ENCODE assay signal across 9 cellular contexts in genomic region chr16:4317471-4318170, GRCh38. TPM values are rescaled to one million over a fixed set of nuclear protein-coding genes. Genes with fewer than 3 reads are reported as not detected.
DNase-seq lines count a peak whose midpoint lies in the region; ATAC-seq and TF ChIP-seq lines count a peak whose summit lies in the region.
"Had no signal": no experiment of that assay in that cellular context is flagged by ENCODE, and none has a peak within 500 bp of the region (broad histone marks: within the 10 kb centered on the region; RNA-seq: fewer than 3 reads in every experiment).

No MANE protein-coding gene starts in this region.

- no peaks in the 10 kb centered on the region for H3K36me3 Mint-ChIP-seq in neural crest cell (ENCODE audit: low read depth)
- peaks cover 0 to 4% of the 10 kb centered on the region in 2 donors for H3K36me3 Mint-ChIP-seq in activated T-cell treated with anti-CD3 and anti-CD28 coated beads, Interleukin-2, amount 50 U/mL, for 72 hours (ENCODE audit: insufficient read depth in 2 of 2)

- no peaks in the 10 kb centered on the region for H3K9me3 Mint-ChIP-seq in neural crest cell
- H3K9me3 Mint-ChIP-seq in activated T-cell treated with anti-CD3 and anti-CD28 coated beads, Interleukin-2, amount 50 U/mL, for 72 hours = no peaks in the 10 kb centered on the region
- H3K9me3 Mint-ChIP-seq: activated CD4-positive, alpha-beta T cell treated with anti-CD3 and anti-CD28 coated beads, Interleukin-2, amount 10 ng/mL, durations not matched to agents 7 days and 5 days had no signal

- peaks cover 29% of the 10 kb centered on the region for H3F3A ChIP-seq in PC-9 (ENCODE audit: insufficient read depth, low read depth)

- H3K4me2 ChIP-seq in PC-9 = peak overlapping the region; percentile 98

- H3K4me1 ChIP-seq in BE2C (peaks cover 21% of the 10 kb centered on the region), PC-9 (replicated peaks; ENCODE audit: insufficient read depth) (peaks cover 20% of the 10 kb centered on the region)

- H3K36me3 ChIP-seq in BE2C (no peaks in the 10 kb centered on the region), PC-9 (ENCODE audit: low read depth) (no peaks in the 10 kb centered on the region)

- peaks cover 23% of the 10 kb centered on the region for H3K79me2 ChIP-seq in PC-9 (ENCODE audit: low read depth)

- H3K4me3 ChIP-seq in BE2C (ENCODE audit: low read depth, low read length) (peak overlapping the region; percentile 70), PC-9 (peak overlapping the region; percentile 78; the same call in 1 of the 2 replicates)

- POLR2A ChIA-PET in PC-9 (lab: Charles Lee; ENCODE audit: unreplicated experiment) = interaction anchor here (0.5 to 1.4 kb wide), 7 partner anchors 14 to 1293 kb away, joined by 3 to 24 read pairs (median 3); no protein-coding TSS in a partner anchor

- H3K27ac Mint-ChIP-seq in neural crest cell (ENCODE audit: unreplicated experiment) = peak overlapping the region; percentile 86
- no peak overlapping the region for H3K27ac Mint-ChIP-seq in activated T-cell treated with anti-CD3 and anti-CD28 coated beads, Interleukin-2, amount 50 U/mL, for 72 hours
- H3K27ac Mint-ChIP-seq: activated CD4-positive, alpha-beta T cell treated with anti-CD3 and anti-CD28 coated beads, Interleukin-2, amount 10 ng/mL, durations not matched to agents 7 days and 5 days had no signal

- peaks cover 34% of the 10 kb centered on the region for H4K20me1 ChIP-seq in PC-9 (ENCODE audit: insufficient read depth)

- DNase-seq in BE2C (no peak), PC-9 (peak; percentile 43 to 84), epithelial cell of prostate (ENCODE audit: low read depth, low spot score) (no peak), neural crest cell (ENCODE audit: low read depth, low spot score) (no peak), NCI-H2081 (lab: John Stamatoyannopoulos, UW) (no peak), NCI-H1930 (lab: John Stamatoyannopoulos, UW) (no peak)
- no peak for DNase-seq in stimulated activated CD4-positive, alpha-beta T cell treated with anti-CD3 and anti-CD28 coated beads, Interleukin-12 subunit alpha, Interleukin-12 subunit beta, amount 100 ng/mL, for 4 hours
- no peak for DNase-seq in activated T-cell treated with anti-CD3 and anti-CD28 coated beads, Interleukin-2, amount 50 U/mL, for 72 hours
- DNase-seq: activated CD4-positive, alpha-beta T cell treated with anti-CD3 and anti-CD28 coated beads, Interleukin-2, amount 10 ng/mL, durations not matched to agents 7 days and 5 days had no signal

- H3K27me3 ChIP-seq in BE2C = no peaks in the 10 kb centered on the region
- H3K27me3 ChIP-seq in PC-9 (ENCODE audit: insufficient read depth, low read depth) = no peaks in the 10 kb centered on the region

- CTCF ChIA-PET in PC-9 (lab: Charles Lee) = interaction anchor here (0.5 to 1.3 kb wide), 5 partner anchors 44 to 117 kb away, joined by 3 to 4 read pairs (median 3); no protein-coding TSS in a partner anchor

- ATAC-seq in activated T-cell treated with anti-CD3 and anti-CD28 coated beads, Interleukin-2, amount 50 U/mL, for 72 hours (replicated peaks in 1 of 2) = no peak

- H2AFZ ChIP-seq in PC-9 = no peak overlapping the region

- peaks cover 11% of the 10 kb centered on the region for H3K27me3 Mint-ChIP-seq in neural crest cell (ENCODE audit: low read depth)
- H3K27me3 Mint-ChIP-seq in activated T-cell treated with anti-CD3 and anti-CD28 coated beads, Interleukin-2, amount 50 U/mL, for 72 hours (ENCODE audit: low read depth) = peaks cover 19% of the 10 kb centered on the region

- no peak overlapping the region for H3K27ac ChIP-seq in PC-9
- peak overlapping the region; percentile 45 for H3K27ac ChIP-seq in epithelial cell of prostate

- H3K9me3 ChIP-seq in BE2C = no peaks in the 10 kb centered on the region
- no peaks in the 10 kb centered on the region for H3K9me3 ChIP-seq in PC-9 (ENCODE audit: insufficient read depth, low read depth)

- no peak for TF ChIP-seq CTCF in BE2C (IDR thresholded peaks at IDR 0.05; ENCODE audit: low read depth, low read length)
- TF ChIP-seq CTCF in PC-9 (conservative IDR thresholded peaks at IDR 0.05) = no peak
- TF ChIP-seq CTCF in neural crest cell (conservative IDR thresholded peaks at IDR 0.05) = no peak

- H3K4me1 Mint-ChIP-seq in neural crest cell = peaks cover 23% of the 10 kb centered on the region
- peaks cover 24% of the 10 kb centered on the region for H3K4me1 Mint-ChIP-seq in activated T-cell treated with anti-CD3 and anti-CD28 coated beads, Interleukin-2, amount 50 U/mL, for 72 hours (ENCODE audit: low read depth)

- no peaks in the 10 kb centered on the region for H3K9me2 ChIP-seq in PC-9 (ENCODE audit: insufficient read depth)

- intact Hi-C loops in PC-9 (cut with micrococcal nuclease; ENCODE audit: unreplicated experiment) = loop anchor here (1.0 to 5.0 kb wide), 3 partner anchors 8 to 45 kb away; partner anchors contain the start of gene TFAP4

- no TSS peak for BruUV-seq in PC-9 (replicated peaks; lab: Mats Ljungman, UMichigan)

- peak overlapping the region; percentile 78 for H3K4me3 Mint-ChIP-seq in neural crest cell
- peak overlapping the region in 1 of 2 donors; percentile 60 for H3K4me3 Mint-ChIP-seq in activated T-cell treated with anti-CD3 and anti-CD28 coated beads, Interleukin-2, amount 50 U/mL, for 72 hours
- H3K4me3 Mint-ChIP-seq: activated CD4-positive, alpha-beta T cell treated with anti-CD3 and anti-CD28 coated beads, Interleukin-2, amount 10 ng/mL, durations not matched to agents 7 days and 5 days had no signal

RNA-seq across cellular contexts. Expression of gene GLIS2, which starts 1.8 kb away (rescaled TPM):
- polyA plus RNA-seq in BE2C (2012; ENCODE audit: insufficient read depth, insufficient read length, low read depth) = 45.4 TPM
- 44.2 and 48.3 TPM in 2 replicates for total RNA-seq in PC-9 (2021)
- total RNA-seq in neural crest cell = 17.2 and 17.4 TPM in 2 replicates
- 1 to 10 TPM; 1.3 to 1.7 TPM for total RNA-seq in activated T-cell treated with anti-CD3 and anti-CD28 coated beads, Interleukin-2, amount 50 U/mL, for 72 hours

RNA-seq across cellular contexts. Expression of gene PAM16, which starts 33.5 kb away (rescaled TPM):
- 216 TPM for polyA plus RNA-seq in BE2C (2012; ENCODE audit: insufficient read depth, insufficient read length, low read depth)
- total RNA-seq in PC-9 (2021) = 95.9 and 110 TPM in 2 replicates
- 36.2 and 43.3 TPM in 2 replicates for total RNA-seq in neural crest cell
- total RNA-seq in activated T-cell treated with anti-CD3 and anti-CD28 coated beads, Interleukin-2, amount 50 U/mL, for 72 hours = 10 to 100 TPM; 46.6 to 48.2 TPM

RNA-seq across cellular contexts. Expression of gene TFAP4, which starts 44.8 kb away (rescaled TPM):
- polyA plus RNA-seq in BE2C (2012; ENCODE audit: insufficient read depth, insufficient read length, low read depth) = 40.1 TPM
- total RNA-seq in PC-9 (2021) (25.0 and 34.8 TPM in 2 replicates), neural crest cell (36.9 and 37.9 TPM in 2 replicates)
- 10 to 100 TPM; 17.8 to 27.2 TPM for total RNA-seq in activated T-cell treated with anti-CD3 and anti-CD28 coated beads, Interleukin-2, amount 50 U/mL, for 72 hours

RNA-seq across cellular contexts. Expression of gene VASN, which starts 54.0 kb away (rescaled TPM):
- polyA plus RNA-seq in BE2C (2012; ENCODE audit: insufficient read depth, insufficient read length, low read depth) = 147 TPM
- total RNA-seq in PC-9 (2021) (45.3 and 49.8 TPM in 2 replicates), neural crest cell (0.91 and 1.2 TPM in 2 replicates)
- not detected for total RNA-seq in activated T-cell treated with anti-CD3 and anti-CD28 coated beads, Interleukin-2, amount 50 U/mL, for 72 hours
- total RNA-seq: activated CD4-positive, alpha-beta T cell treated with anti-CD3 and anti-CD28 coated beads, Interleukin-2, amount 10 ng/mL, durations not matched to agents 7 days and 5 days had no signal

Comparison
In these comparisons a context has a peak if more than half of its experiments do, and no peak if none do; other contexts are left out.
1. DNase-seq: peak in PC-9 (2 of 2); none in BE2C (single experiment), epithelial cell of prostate (single experiment), neural crest cell (single experiment), stimulated activated CD4-positive, alpha-beta T cell treated with anti-CD3 and anti-CD28 coated beads, Interleukin-12 subunit alpha, Interleukin-12 subunit beta, amount 100 ng/mL, for 4 hours (single experiment), NCI-H2081 (0 of 2), NCI-H1930 (0 of 2) and activated T-cell treated with anti-CD3 and anti-CD28 coated beads, Interleukin-2, amount 50 U/mL, for 72 hours (0 of 2).